Comparison of ENCODE assay signal across 8 cellular contexts in genomic region chr6:5261545-5262109, GRCh38. TPM values are rescaled to one million over a fixed set of nuclear protein-coding genes. Genes with fewer than 3 reads are reported as not detected.
DNase-seq lines count a peak whose midpoint lies in the region; ATAC-seq and TF ChIP-seq lines count a peak whose summit lies in the region.

No MANE protein-coding gene starts in this region.

- H3K36me3 Mint-ChIP-seq in activated naive CD8-positive, alpha-beta T cell treated with anti-CD3 and anti-CD28 coated beads for 36 hours: peaks cover 24% of the 10 kb centered on the region

- ATAC-seq in heart right ventricle (no peak), left ventricle myocardium superior (no peak), HG03025 (IDR thresholded peaks at IDR 0.05; ENCODE audit: low FRiP score, unreplicated experiment) (no peak), GM19395 (IDR thresholded peaks at IDR 0.05; ENCODE audit: unreplicated experiment) (no peak), HG03045 (IDR thresholded peaks at IDR 0.05; ENCODE audit: unreplicated experiment) (no peak)

- peaks cover 0 to 27% (median 22%) of the 10 kb centered on the region in 9 donors for H3K4me1 ChIP-seq in heart right ventricle
- peaks cover 10% of the 10 kb centered on the region for H3K4me1 ChIP-seq in thymus (ENCODE audit: control insufficient read depth, insufficient read depth, low read length)

- H3K9me3 ChIP-seq in heart right ventricle (no peaks in the 10 kb centered on the region), thymus (ENCODE audit: control insufficient read depth) (no peaks in the 10 kb centered on the region)

- H3K27ac ChIP-seq in heart right ventricle (peak overlapping the region; percentile 92 to 100 (median 99)), thymus (ENCODE audit: low read depth) (peak overlapping the region; percentile 100)

- 0% methylated on average over 19 of the region's 19 CpGs for WGBS in heart right ventricle, 2 donors
- under 1% methylated on average over 19 of the region's 19 CpGs for WGBS in thymus

- peaks cover 0 to 5% (median 0%) of the 10 kb centered on the region in 9 donors for H3K36me3 ChIP-seq in heart right ventricle
- H3K36me3 ChIP-seq in thymus (ENCODE audit: control insufficient read depth, insufficient read depth): no peaks in the 10 kb centered on the region

- peak overlapping the region; percentile 98 for H3K27ac Mint-ChIP-seq in activated naive CD8-positive, alpha-beta T cell treated with anti-CD3 and anti-CD28 coated beads for 36 hours

- no peaks in the 10 kb centered on the region for H3K9me3 Mint-ChIP-seq in activated naive CD8-positive, alpha-beta T cell treated with anti-CD3 and anti-CD28 coated beads for 36 hours

- H3K4me3 Mint-ChIP-seq in activated naive CD8-positive, alpha-beta T cell treated with anti-CD3 and anti-CD28 coated beads for 36 hours: peak overlapping the region; percentile 94

- peak overlapping the region; percentile 62 to 96 (median 84) for H3K4me3 ChIP-seq in heart right ventricle
- H3K4me3 ChIP-seq in thymus (ENCODE audit: low read length): peak overlapping the region; percentile 86

- H3K27me3 Mint-ChIP-seq in activated naive CD8-positive, alpha-beta T cell treated with anti-CD3 and anti-CD28 coated beads for 36 hours: no peaks in the 10 kb centered on the region

- DNase-seq in heart right ventricle (no peak), left ventricle myocardium superior (no peak), kidney tubule cell (ENCODE audit: low spot score) (peak; percentile 16)
- no peak for DNase-seq in activated naive CD8-positive, alpha-beta T cell treated with anti-CD3 and anti-CD28 coated beads for 36 hours

- intact Hi-C loops in heart right ventricle (cut with DNase I): loop anchor here in 7 of 10 donors (5.0 to 10.0 kb wide), 4 partner anchors 117 to 133 kb away; no protein-coding TSS in a partner anchor
- intact Hi-C loops in left ventricle myocardium superior (cut with micrococcal nuclease): no loop called here

- no peak for TF ChIP-seq CTCF in heart right ventricle (IDR thresholded peaks at IDR 0.05)

- H3K27me3 ChIP-seq in heart right ventricle: no peaks in the 10 kb centered on the region
- no peaks in the 10 kb centered on the region for H3K27me3 ChIP-seq in thymus (ENCODE audit: control insufficient read depth, insufficient read depth)

- H3K4me1 Mint-ChIP-seq in activated naive CD8-positive, alpha-beta T cell treated with anti-CD3 and anti-CD28 coated beads for 36 hours: peaks cover 29% of the 10 kb centered on the region

RNA-seq across cellular contexts. Expression of gene FARS2, which starts 0.3 kb away (rescaled TPM):
- total RNA-seq in heart right ventricle (10 to 100 TPM; 17.9 to 22.4 (median 21.4) TPM), left ventricle myocardium superior (19.4 TPM)
- polyA plus RNA-seq in heart right ventricle (10 to 100 TPM in 1 of 2 donors, 1 to 10 TPM in 1; 7.6 to 16.0 TPM), thymus (10.5 TPM)
- 10 to 100 TPM; 18.4 to 20.0 TPM for total RNA-seq in activated naive CD8-positive, alpha-beta T cell treated with anti-CD3 and anti-CD28 coated beads for 36 hours

RNA-seq across cellular contexts. Expression of gene LYRM4, which starts 0.9 kb away (rescaled TPM):
- total RNA-seq in heart right ventricle: 10 to 100 TPM; 20.9 to 33.0 (median 25.1) TPM
- polyA plus RNA-seq in heart right ventricle: 10 to 100 TPM; 18.3 to 23.2 TPM
- 26.6 TPM for total RNA-seq in left ventricle myocardium superior
- 10 to 100 TPM; 44.3 to 45.7 TPM for total RNA-seq in activated naive CD8-positive, alpha-beta T cell treated with anti-CD3 and anti-CD28 coated beads for 36 hours
- polyA plus RNA-seq in thymus: 31.6 TPM
